In genomic region chr5:149371296-149371962, GRCh38 we compare ENCODE assay signal across 1 cellular context.
TF ChIP-seq lines count a peak whose summit lies in the region.

No MANE protein-coding gene starts in this region.

TF ChIP-seq in GM12878, 131 proteins besides CTCF, POLR2A, EP300 and RAD21 (continued from another document):
- TF ChIP-seq, protein P1, sequence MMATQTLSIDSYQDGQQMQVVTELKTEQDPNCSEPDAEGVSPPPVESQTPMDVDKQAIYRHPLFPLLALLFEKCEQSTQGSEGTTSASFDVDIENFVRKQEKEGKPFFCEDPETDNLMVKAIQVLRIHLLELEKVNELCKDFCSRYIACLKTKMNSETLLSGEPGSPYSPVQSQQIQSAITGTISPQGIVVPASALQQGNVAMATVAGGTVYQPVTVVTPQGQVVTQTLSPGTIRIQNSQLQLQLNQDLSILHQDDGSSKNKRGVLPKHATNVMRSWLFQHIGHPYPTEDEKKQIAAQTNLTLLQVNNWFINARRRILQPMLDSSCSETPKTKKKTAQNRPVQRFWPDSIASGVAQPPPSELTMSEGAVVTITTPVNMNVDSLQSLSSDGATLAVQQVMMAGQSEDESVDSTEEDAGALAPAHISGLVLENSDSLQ (IDR thresholded peaks at IDR 0.05), result no peak
